ENCODE assay signal across 1 cellular context in genomic region chr2:239288951-239289481, GRCh38.
A peak's percentile ranks its signal among the peaks of the same experiment; 100 is the strongest.
TF ChIP-seq lines count a peak whose summit lies in the region.

No MANE protein-coding gene starts in this region.

TF ChIP-seq in GM12878, 131 proteins besides CTCF, POLR2A, EP300 and RAD21 (continued from another document and continues in another):
- TF ChIP-seq BCL3 (IDR thresholded peaks at IDR 0.05; ENCODE audit: borderline replicate concordance, insufficient read depth, low read depth, low read length, poor library complexity, severe bottlenecking) (no peak), SRF (IDR thresholded peaks at IDR 0.05; ENCODE audit: low read depth in 2 of 2, low read length in 2 of 2) (no peak), NR2C1 (IDR thresholded peaks at IDR 0.05) (no peak), MEF2B (IDR thresholded peaks at IDR 0.05; ENCODE audit: partially characterized antibody, poor library complexity, severe bottlenecking) (no peak), IKZF1 (conservative IDR thresholded peaks at IDR 0.05) (peak; percentile 61), CHD2 (IDR thresholded peaks at IDR 0.05; ENCODE audit: borderline replicate concordance, low read depth, low read length) (no peak), KDM1A (IDR thresholded peaks at IDR 0.05; ENCODE audit: borderline replicate concordance) (no peak), RELB (IDR thresholded peaks at IDR 0.05; ENCODE audit: low read depth) (peak; percentile 43; the same call in 1 of the 2 replicates), CUX1 (IDR thresholded peaks at IDR 0.05; ENCODE audit: insufficient replicate concordance, low read depth, low read length) (no peak), SMC3 (IDR thresholded peaks at IDR 0.05; ENCODE audit: borderline replicate concordance, low read length) (no peak), ESRRA (IDR thresholded peaks at IDR 0.05; ENCODE audit: low read length) (0 out of 2 replicates have a peak, but pooled peaks have one; percentile 18), CREM (IDR thresholded peaks at IDR 0.05; ENCODE audit: low read depth) (no peak; the same call in 1 of the 2 replicates), HDAC6 (IDR thresholded peaks at IDR 0.05; ENCODE audit: unreplicated experiment) (no peak), TCF7 (IDR thresholded peaks at IDR 0.05; ENCODE audit: borderline replicate concordance) (no peak), MLLT1 (IDR thresholded peaks at IDR 0.05) (no peak), BMI1 (IDR thresholded peaks at IDR 0.05; ENCODE audit: borderline replicate concordance) (no peak), RFX5 (IDR thresholded peaks at IDR 0.05; ENCODE audit: low read depth, low read length) (no peak), ATF7 (IDR thresholded peaks at IDR 0.05; ENCODE audit: low read depth) (peak; percentile 51; the same call in 1 of the 2 replicates), JUNB (IDR thresholded peaks at IDR 0.05) (peak; percentile 68), SPI1 (IDR thresholded peaks at IDR 0.05; ENCODE audit: borderline replicate concordance, insufficient read depth, low read depth, low read length) (no peak), MTA2 (IDR thresholded peaks at IDR 0.05; ENCODE audit: low read depth) (peak; percentile 73; the same call in 1 of the 2 replicates), ZNF687 (IDR thresholded peaks at IDR 0.05) (no peak), RBBP5 (conservative IDR thresholded peaks at IDR 0.05) (no peak), USF1 (IDR thresholded peaks at IDR 0.05; ENCODE audit: borderline replicate concordance, extremely low read length, insufficient read depth, low read depth, low read length) (no peak), ATF2 (IDR thresholded peaks at IDR 0.05; ENCODE audit: low read length) (no peak; the same call in 1 of the 2 replicates), IRF5 (IDR thresholded peaks at IDR 0.05; ENCODE audit: borderline replicate concordance) (no peak), SUZ12 (IDR thresholded peaks at IDR 0.05; ENCODE audit: unreplicated experiment) (no peak), SREBF1 (IDR thresholded peaks at IDR 0.05; ENCODE audit: low read length) (no peak), NBN (IDR thresholded peaks at IDR 0.05) (0 out of 2 replicates have a peak, but pooled peaks have one; percentile 31), TAF1 (IDR thresholded peaks at IDR 0.05; ENCODE audit: borderline replicate concordance, low read depth, low read length) (no peak), BRCA1 (IDR thresholded peaks at IDR 0.05; ENCODE audit: low read depth, low read length) (no peak), TCF3 (IDR thresholded peaks at IDR 0.05; ENCODE audit: borderline replicate concordance, insufficient read depth, low read depth, low read length) (no peak), JUND (IDR thresholded peaks at IDR 0.05; ENCODE audit: low read depth, low read length) (no peak), TBL1XR1 (IDR thresholded peaks at IDR 0.05; ENCODE audit: low read depth, low read length) (peak; percentile 69; the same call in 1 of the 2 replicates), PKNOX1 (IDR thresholded peaks at IDR 0.05) (peak; percentile 66; the same call in 1 of the 2 replicates), BCL11A (IDR thresholded peaks at IDR 0.05; ENCODE audit: low read depth, low read length) (peak; percentile 28; the same call in 1 of the 2 replicates), IRF3 (IDR thresholded peaks at IDR 0.05) (no peak), SP1 (IDR thresholded peaks at IDR 0.05; ENCODE audit: low read depth, low read length) (no peak), WRNIP1 (IDR thresholded peaks at IDR 0.05; ENCODE audit: borderline replicate concordance, low read depth, low read length) (no peak), IRF4 (IDR thresholded peaks at IDR 0.05; ENCODE audit: low read depth, low read length) (peak; percentile 52; the same call in 1 of the 2 replicates), MYB (IDR thresholded peaks at IDR 0.05; ENCODE audit: borderline replicate concordance, low read depth, low read length) (no peak)
